Comparison of ENCODE assay signal across 1 cellular context in genomic region chr7:873367-874002, GRCh38.
TF ChIP-seq lines count a peak whose summit lies in the region.

No MANE protein-coding gene starts in this region.

TF ChIP-seq in HepG2, 621 proteins besides CTCF, POLR2A, EP300 and RAD21 (continued from another document and continues in another):
- TF ChIP-seq ZNF460 (CRISPR knock-in tag; IDR thresholded peaks at IDR 0.05; ENCODE audit: borderline replicate concordance) (no peak), ZNF777 (CRISPR knock-in tag; IDR thresholded peaks at IDR 0.05) (peak; percentile 71), GPBP1L1 (CRISPR knock-in tag; IDR thresholded peaks at IDR 0.05) (no peak), DNMT1 (CRISPR knock-in tag; IDR thresholded peaks at IDR 0.05) (no peak), CHCHD3 (CRISPR knock-in tag; IDR thresholded peaks at IDR 0.05) (no peak), ZNF138 (CRISPR knock-in tag; IDR thresholded peaks at IDR 0.05; ENCODE audit: low read depth) (no peak), TAF1 (CRISPR knock-in tag; IDR thresholded peaks at IDR 0.05) (no peak), TOPORS (CRISPR knock-in tag; IDR thresholded peaks at IDR 0.05) (0 out of 2 replicates have a peak, but pooled peaks have one; percentile 30), JDP2 (CRISPR knock-in tag; IDR thresholded peaks at IDR 0.05; ENCODE audit: borderline replicate concordance) (no peak), ZNF572 (CRISPR knock-in tag; IDR thresholded peaks at IDR 0.05) (peak; percentile 57; the same call in 1 of the 2 replicates), IKZF5 (CRISPR knock-in tag; IDR thresholded peaks at IDR 0.05) (peak; percentile 93), MATR3 (CRISPR knock-in tag; IDR thresholded peaks at IDR 0.05) (no peak), NFKBIZ (CRISPR knock-in tag; IDR thresholded peaks at IDR 0.05) (peak; percentile 93), ZKSCAN8 (CRISPR knock-in tag; IDR thresholded peaks at IDR 0.05; ENCODE audit: borderline replicate concordance) (0 out of 2 replicates have a peak, but pooled peaks have one; percentile 71), ZNF367 (CRISPR knock-in tag; IDR thresholded peaks at IDR 0.05; ENCODE audit: borderline replicate concordance) (0 out of 2 replicates have a peak, but pooled peaks have one; percentile 47), ATF3 (CRISPR knock-in tag; IDR thresholded peaks at IDR 0.05) (0 out of 2 replicates have a peak, but pooled peaks have one; percentile 30), FOXM1 (CRISPR knock-in tag; IDR thresholded peaks at IDR 0.05) (peak; percentile 50; the same call in 1 of the 2 replicates), CEBPG (CRISPR knock-in tag; IDR thresholded peaks at IDR 0.05) (peak; percentile 52; the same call in 1 of the 2 replicates), MZF1 (CRISPR knock-in tag; IDR thresholded peaks at IDR 0.05; ENCODE audit: borderline replicate concordance) (no peak), ZNF10 (CRISPR knock-in tag; IDR thresholded peaks at IDR 0.05; ENCODE audit: borderline replicate concordance, low read depth) (no peak), HOXA9 (CRISPR knock-in tag; IDR thresholded peaks at IDR 0.05; ENCODE audit: borderline replicate concordance) (no peak), KDM6A (CRISPR knock-in tag; IDR thresholded peaks at IDR 0.05; ENCODE audit: low read depth) (no peak), ARID5B (CRISPR knock-in tag; IDR thresholded peaks at IDR 0.05) (peak; percentile 71), ZNF333 (CRISPR knock-in tag; IDR thresholded peaks at IDR 0.05; ENCODE audit: borderline replicate concordance) (no peak), KLF11 (CRISPR knock-in tag; IDR thresholded peaks at IDR 0.05) (peak; percentile 88), HMG20B (CRISPR knock-in tag; conservative IDR thresholded peaks at IDR 0.05) (no peak), ZSCAN25 (CRISPR knock-in tag; IDR thresholded peaks at IDR 0.05) (peak; percentile 77; the same call in 1 of the 2 replicates), ZNF710 (CRISPR knock-in tag; IDR thresholded peaks at IDR 0.05; ENCODE audit: borderline replicate concordance) (no peak), NFKB2 (CRISPR knock-in tag; IDR thresholded peaks at IDR 0.05; ENCODE audit: borderline replicate concordance) (peak; percentile 97), JUN (CRISPR knock-in tag; IDR thresholded peaks at IDR 0.05) (peak; percentile 51), PRPF4 (IDR thresholded peaks at IDR 0.05; ENCODE audit: low read depth, low read length, poor library complexity, severe bottlenecking) (no peak), KLF13 (CRISPR knock-in tag; IDR thresholded peaks at IDR 0.05) (no peak), ATM (IDR thresholded peaks at IDR 0.05; ENCODE audit: borderline replicate concordance) (no peak), USF2 (IDR thresholded peaks at IDR 0.05; ENCODE audit: low read depth, low read length) (peak; percentile 71), USF2 (CRISPR knock-in tag; IDR thresholded peaks at IDR 0.05; ENCODE audit: borderline replicate concordance) (peak; percentile 74; the same call in 1 of the 2 replicates), U2AF2 (IDR thresholded peaks at IDR 0.05; ENCODE audit: low read depth, low read length) (no peak), ZNF557 (CRISPR knock-in tag; IDR thresholded peaks at IDR 0.05) (peak; percentile 98), JARID2 (CRISPR knock-in tag; IDR thresholded peaks at IDR 0.05; ENCODE audit: insufficient replicate concordance) (peak; percentile 48), RBM22 (optimal IDR thresholded peaks at IDR 0.05; ENCODE audit: low read length) (peak; percentile 72), MED1 (CRISPR knock-in tag; IDR thresholded peaks at IDR 0.05) (peak; percentile 90), ZNF703 (CRISPR knock-in tag; IDR thresholded peaks at IDR 0.05; ENCODE audit: borderline replicate concordance) (no peak), PRDM10 (CRISPR knock-in tag; IDR thresholded peaks at IDR 0.05; ENCODE audit: low read depth) (no peak), ETV5 (CRISPR knock-in tag; IDR thresholded peaks at IDR 0.05; ENCODE audit: borderline replicate concordance) (peak; percentile 64; the same call in 1 of the 2 replicates), MNT (IDR thresholded peaks at IDR 0.05) (peak; percentile 97), HINFP (CRISPR knock-in tag; IDR thresholded peaks at IDR 0.05; ENCODE audit: low read depth) (peak; percentile 86)
